9 cellular contexts compared by ENCODE assay signal in genomic region chr2:9692392-9693137, GRCh38.
DNase-seq lines count a peak whose midpoint lies in the region; ATAC-seq, FAIRE-seq and TF ChIP-seq lines count a peak whose summit lies in the region.
"Had no signal": no experiment of that assay in that cellular context is flagged by ENCODE, and none has a peak within 500 bp of the region (broad histone marks: within the 10 kb centered on the region; RNA-seq: fewer than 3 reads in every experiment).

No MANE protein-coding gene starts in this region.

- no peak overlapping the region for H3K27ac ChIP-seq in astrocyte (ENCODE audit: low read depth, low read length)

- no peaks in the 10 kb centered on the region for H3K36me3 Mint-ChIP-seq in astrocyte (ENCODE audit: low read depth, unreplicated experiment)

- no peaks in the 10 kb centered on the region for H4K20me1 ChIP-seq in astrocyte (ENCODE audit: insufficient read depth, low read length)

- H3K4me3 Mint-ChIP-seq in astrocyte (ENCODE audit: unreplicated experiment): no peak overlapping the region

- no peaks in the 10 kb centered on the region for H3K27me3 ChIP-seq in astrocyte (ENCODE audit: insufficient read depth, low read length)

- H3K27ac Mint-ChIP-seq in astrocyte (ENCODE audit: unreplicated experiment): no peak overlapping the region

- peak overlapping the region; percentile 34 for H3K4me2 ChIP-seq in astrocyte (ENCODE audit: low read length)

- H3K4me1 ChIP-seq in astrocyte (ENCODE audit: insufficient read depth, low read length): peaks cover 13% of the 10 kb centered on the region

- H3K9me3 Mint-ChIP-seq in astrocyte (ENCODE audit: unreplicated experiment): no peaks in the 10 kb centered on the region

- no peak for TF ChIP-seq CTCF in astrocyte (IDR thresholded peaks at IDR 0.05; ENCODE audit: insufficient read depth, low read depth, low read length)

- H3K27me3 Mint-ChIP-seq in astrocyte (ENCODE audit: low read depth, unreplicated experiment): peaks cover 12% of the 10 kb centered on the region

- no peaks in the 10 kb centered on the region for H3K79me2 ChIP-seq in astrocyte (ENCODE audit: insufficient read depth, low read length)

- H3K36me3 ChIP-seq in astrocyte (ENCODE audit: insufficient read depth, low read length): no peaks in the 10 kb centered on the region

- H3K4me3 ChIP-seq in astrocyte (ENCODE audit: insufficient read depth, low read depth, low read length): no peak overlapping the region

- FAIRE-seq in astrocyte (lab: Jason Lieb, UNC): no peak

- peak; percentile 36 for DNase-seq in AG08396 (ENCODE audit: low spot score)
- DNase-seq in astrocyte (ENCODE audit: low read depth): no peak
- DNase-seq in mesenteric fat pad (ENCODE audit: low spot score): peak; percentile 53
- no peak for DNase-seq in NCI-H2107 (lab: John Stamatoyannopoulos, UW)
- no peak for DNase-seq in HT-29 (ENCODE audit: low spot score)
- DNase-seq in RKO (ENCODE audit: low spot score): no peak
- DNase-seq: NCI-H1436 had no signal

- no peaks in the 10 kb centered on the region for H3K4me1 Mint-ChIP-seq in astrocyte (ENCODE audit: low read depth, unreplicated experiment)

- ATAC-seq in HG02798 (IDR thresholded peaks at IDR 0.05; ENCODE audit: poor library complexity, unreplicated experiment) (peak; percentile 64), GM21723 (IDR thresholded peaks at IDR 0.05; ENCODE audit: unreplicated experiment) (no peak)

- H3K9ac ChIP-seq in astrocyte (ENCODE audit: low read length): no peak overlapping the region

- no peaks in the 10 kb centered on the region for H3K9me3 ChIP-seq in astrocyte (ENCODE audit: insufficient read depth, low read depth, low read length)

- H2AFZ ChIP-seq in astrocyte (ENCODE audit: low read depth, low read length): peak overlapping the region; percentile 31

Comparison
In these comparisons a context has a peak if more than half of its experiments do, and no peak if none do; other contexts are left out.
1. DNase-seq: peak in AG08396 (single experiment) and mesenteric fat pad (single experiment); none in astrocyte (single experiment), NCI-H2107 (single experiment), HT-29 (single experiment) and RKO (single experiment).